ENCODE assay signal across 16 cellular contexts in genomic region chr2:44825702-44826101, GRCh38.
DNase-seq lines count a peak whose midpoint lies in the region; ATAC-seq, FAIRE-seq and TF ChIP-seq lines count a peak whose summit lies in the region.
"Had no signal": no experiment of that assay in that cellular context is flagged by ENCODE, and none has a peak within 500 bp of the region (broad histone marks: within the 10 kb centered on the region; RNA-seq: fewer than 3 reads in every experiment).

No MANE protein-coding gene starts in this region.

- peak; percentile 44 for ATAC-seq in GM18502 (IDR thresholded peaks at IDR 0.05; ENCODE audit: poor library complexity, unreplicated experiment)
- ATAC-seq in GM19468 (IDR thresholded peaks at IDR 0.05; ENCODE audit: extremely low read depth, unreplicated experiment): peak; percentile 81
- ATAC-seq in HG03432 (IDR thresholded peaks at IDR 0.05; ENCODE audit: unreplicated experiment): peak; percentile 82
- ATAC-seq in GM12878: peak; percentile 93
- no peak for ATAC-seq in foreskin keratinocyte
- ATAC-seq in HG03045 (IDR thresholded peaks at IDR 0.05; ENCODE audit: unreplicated experiment): no peak
- ATAC-seq in sciatic nerve: no peak
- ATAC-seq: body of pancreas, Panc1 had no signal

- H3K4me2 ChIP-seq in GM12878 (ENCODE audit: control insufficient read depth, insufficient read depth): no peak overlapping the region

- no peaks in the 10 kb centered on the region for H3K79me2 ChIP-seq in GM12878 (ENCODE audit: control insufficient read depth, insufficient read depth, low read length)

- H3K9ac ChIP-seq in GM12878 (ENCODE audit: control insufficient read depth, insufficient read depth, low read length): no peak overlapping the region

- SMC1A ChIA-PET in GM12878 (lab: Charles Lee; ENCODE audit: uncharacterized antibody, unreplicated experiment): interaction anchor here (0.7 to 3.0 kb wide), 12 partner anchors 8 to 346 kb away, joined by 3 to 10 read pairs (median 4); no protein-coding TSS in a partner anchor

- TF ChIP-seq POLR2A in GM12878 (IDR thresholded peaks at IDR 0.05; ENCODE audit: low read depth, low read length): no peak

- RAD21 ChIA-PET in GM12878 (lab: Charles Lee; ENCODE audit: unreplicated experiment): interaction anchor here (0.7 to 2.8 kb wide), 3 partner anchors 10 to 220 kb away, joined by 3 to 11 read pairs (median 3); no protein-coding TSS in a partner anchor

- TF ChIP-seq RAD21 in GM12878 (IDR thresholded peaks at IDR 0.05; ENCODE audit: insufficient read depth, low read depth, low read length): no peak

- H3K4me3 ChIP-seq in GM12878: no peak overlapping the region
- H3K4me3 ChIP-seq: body of pancreas had no signal

- no peak overlapping the region for H3K27ac ChIP-seq in GM12878 (ENCODE audit: control insufficient read depth, insufficient read depth)
- no peak overlapping the region for H3K27ac ChIP-seq in foreskin keratinocyte
- H3K27ac ChIP-seq: body of pancreas, C4-2B had no signal

- in situ Hi-C loops in GM12878 (cut with MboI): no loop called here

- no peak overlapping the region for H2AFZ ChIP-seq in GM12878 (ENCODE audit: control insufficient read depth, low read depth, low read length)

- TF ChIP-seq CTCF in GM12878 (IDR thresholded peaks at IDR 0.05 in 2 of 3, conservative IDR thresholded peaks at IDR 0.05 in 1 of 3; ENCODE audit: control insufficient read depth in 2 of 3, extremely low read depth in 1 of 3, insufficient read depth in 1 of 3, low read depth in 3 of 3, low read length in 3 of 3) (no peak), foreskin keratinocyte (conservative IDR thresholded peaks at IDR 0.05) (no peak)

- DNase-seq in GM12878 (ENCODE audit: low read depth, low spot score) (no peak), foreskin keratinocyte (no peak), sciatic nerve (ENCODE audit: low spot score) (no peak), posterior cingulate gyrus (no peak)
- DNase-seq: activated CD4-positive, alpha-beta T cell treated with anti-CD3 and anti-CD28 coated beads, Interleukin-2, amount 50 U/mL, for 48 hours; activated gamma-delta T cell treated with Interleukin-2 at 50 U/mL for 16 hours; body of pancreas; endodermal cell; NCI-H187 treated with DMSO at 0.1 percent for 48 hours; T-helper 2 cell had no signal

- intact Hi-C loops in GM12878 (cut with micrococcal nuclease; ENCODE audit: unreplicated experiment): no loop called here
- intact Hi-C loops in sciatic nerve (cut with DNase I): no loop called here
- intact Hi-C loops in posterior cingulate gyrus (cut with DNase I): no loop called here

- no peaks in the 10 kb centered on the region for H3K36me3 ChIP-seq in GM12878 (ENCODE audit: control insufficient read depth in 2 of 2, insufficient read depth in 2 of 2, low read length in 1 of 2)

- WGBS in GM12878 (ENCODE audit: insufficient coverage, insufficient replicate concordance, low lambda C conversion rate, missing lambda C conversion rate): 11% methylated on average over 5 of the region's 5 CpGs

- H3K9me3 ChIP-seq in GM12878 (replicated peaks; ENCODE audit: control insufficient read depth, insufficient read depth, low read length): no peaks in the 10 kb centered on the region
- H3K9me3 ChIP-seq: body of pancreas had no signal

- TF ChIP-seq EP300 in GM12878 (IDR thresholded peaks at IDR 0.05; ENCODE audit: borderline replicate concordance in 1 of 2, control insufficient read depth in 1 of 2, low read depth in 2 of 2, low read length in 2 of 2): peak in 1 of 2 experiments; percentile 30; a peak in 1 of 4 replicates

- CTCF ChIA-PET in GM12878 (lab: Yijun Ruan, JAX): no interaction called here

- H3K27me3 ChIP-seq in GM12878 (replicated peaks in 1 of 2; ENCODE audit: control insufficient read depth in 2 of 2, insufficient read depth in 2 of 2, low read length in 1 of 2) (no peaks in the 10 kb centered on the region), foreskin keratinocyte (peaks cover 32% of the 10 kb centered on the region)
- H3K27me3 ChIP-seq: body of pancreas had no signal

- FAIRE-seq in GM12878 (lab: Jason Lieb, UNC): no peak

- H3K4me1 ChIP-seq in GM12878 (ENCODE audit: control insufficient read depth, insufficient read depth, low read length): no peaks in the 10 kb centered on the region
- H3K4me1 ChIP-seq in foreskin keratinocyte: no peaks in the 10 kb centered on the region
- H3K4me1 ChIP-seq: body of pancreas had no signal

- POLR2A ChIA-PET in GM12878 (lab: Charles Lee): interaction anchor here (0.5 to 1.2 kb wide), 3 partner anchors 8 to 287 kb away, joined by 3 to 5 read pairs (median 5); no protein-coding TSS in a partner anchor

- H4K20me1 ChIP-seq in GM12878 (ENCODE audit: control insufficient read depth, insufficient read depth): no peaks in the 10 kb centered on the region

- no TSS peak for BruUV-seq in GM12878 (replicated peaks; lab: Mats Ljungman, UMichigan)

TF ChIP-seq in GM12878, 131 proteins besides CTCF, POLR2A, EP300 and RAD21 (continues in another document):
- TF ChIP-seq FOXK2 (IDR thresholded peaks at IDR 0.05) (no peak), IKZF2 (IDR thresholded peaks at IDR 0.05) (peak; percentile 33 to 53; a peak in 2 of 4 replicates), WRNIP1 (IDR thresholded peaks at IDR 0.05; ENCODE audit: borderline replicate concordance, low read depth, low read length) (no peak), CREM (IDR thresholded peaks at IDR 0.05; ENCODE audit: low read depth) (no peak), BACH1 (IDR thresholded peaks at IDR 0.05; ENCODE audit: borderline replicate concordance) (no peak), ZNF384 (IDR thresholded peaks at IDR 0.05; ENCODE audit: borderline replicate concordance, low read depth, low read length) (no peak), CHD4 (IDR thresholded peaks at IDR 0.05) (no peak), BCL3 (IDR thresholded peaks at IDR 0.05; ENCODE audit: borderline replicate concordance, insufficient read depth, low read depth, low read length, poor library complexity, severe bottlenecking) (no peak), CBX3 (IDR thresholded peaks at IDR 0.05; ENCODE audit: borderline replicate concordance, low read depth) (no peak), SMAD1 (IDR thresholded peaks at IDR 0.05; ENCODE audit: low read depth, partially characterized antibody) (no peak), RUNX3 (IDR thresholded peaks at IDR 0.05; ENCODE audit: low read length) (no peak), CHD2 (IDR thresholded peaks at IDR 0.05; ENCODE audit: borderline replicate concordance, low read depth, low read length) (no peak), ZNF24 (IDR thresholded peaks at IDR 0.05) (no peak), NRF1 (conservative IDR thresholded peaks at IDR 0.05; ENCODE audit: low read depth, low read length) (no peak), ZNF687 (IDR thresholded peaks at IDR 0.05) (0 out of 2 replicates have a peak, but pooled peaks have one; percentile 32)

Comparison
In these comparisons a context has a peak if more than half of its experiments do, and no peak if none do; other contexts are left out.
1. ATAC-seq: peak in GM18502 (single experiment), GM19468 (single experiment), HG03432 (single experiment) and GM12878 (single experiment); none in foreskin keratinocyte (single experiment), HG03045 (single experiment) and sciatic nerve (single experiment).